In genomic region chrX:53430231-53430630, GRCh38 we compare ENCODE assay signal across 28 cellular contexts. TPM values are rescaled to one million over a fixed set of nuclear protein-coding genes. Genes with fewer than 3 reads are reported as not detected.
"Had no signal": no experiment of that assay in that cellular context is flagged by ENCODE, and none has a peak within 500 bp of the region (broad histone marks: within the 10 kb centered on the region; RNA-seq: fewer than 3 reads in every experiment).

No MANE protein-coding gene starts in this region.

- H3K4me3 ChIP-seq: adrenal gland, body of pancreas, esophagus muscularis mucosa, gastrocnemius medialis had no signal

- H3K27ac ChIP-seq: adrenal gland, body of pancreas, esophagus muscularis mucosa, foreskin keratinocyte, gastrocnemius medialis had no signal

- H3K27ac Mint-ChIP-seq: activated CD4-positive, alpha-beta memory T cell treated with anti-CD3 and anti-CD28 coated beads, Interleukin-2, amount 10 ng/mL, durations not matched to agents 7 days and 5 days; activated CD4-positive, alpha-beta T cell treated with anti-CD3 and anti-CD28 coated beads, Interleukin-2, amount 10 ng/mL, durations not matched to agents 7 days and 5 days; activated naive CD4-positive, alpha-beta T cell treated with anti-CD3 and anti-CD28 coated beads, Interleukin-2, amount 10 ng/mL, durations not matched to agents 7 days and 5 days had no signal

- FAIRE-seq: colon had no signal

- H3K9me3 ChIP-seq: adrenal gland, body of pancreas, esophagus muscularis mucosa, gastrocnemius medialis had no signal

- DNase-seq: activated CD4-positive, alpha-beta memory T cell treated with anti-CD3 and anti-CD28 coated beads, Interleukin-2, amount 10 ng/mL, durations not matched to agents 7 days and 5 days; activated CD4-positive, alpha-beta T cell treated with anti-CD3 and anti-CD28 coated beads for 4 hours; activated CD4-positive, alpha-beta T cell treated with anti-CD3 and anti-CD28 coated beads, Interleukin-2, amount 10 ng/mL, durations not matched to agents 7 days and 5 days; activated CD4-positive, alpha-beta T cell treated with anti-CD3 and anti-CD28 coated beads, Interleukin-2, amount 50 U/mL, for 4 hours; activated CD4-positive, CD25-positive, alpha-beta regulatory T cell; activated CD4-positive, CD25-positive, alpha-beta regulatory T cell treated with anti-CD3 and anti-CD28 coated beads, Interleukin-2, amount 50 U/mL, for 72 hours; activated CD8-positive, alpha-beta memory T cell treated with anti-CD3 and anti-CD28 coated beads, Interleukin-2, amount 50 U/mL, for 48 hours; activated gamma-delta T cell; activated naive CD4-positive, alpha-beta T cell; activated naive CD4-positive, alpha-beta T cell treated with anti-CD3 and anti-CD28 coated beads, Interleukin-2, amount 10 ng/mL, durations not matched to agents 7 days and 5 days; activated T-cell treated with anti-CD3 and anti-CD28 coated beads, Interleukin-2, amount 50 U/mL, for 4 hours; adrenal gland; amygdala; aorta; body of pancreas; caudate nucleus; cortex of kidney; dermis blood vessel endothelial cell; effector CD4-positive, alpha-beta T cell; effector memory CD8-positive, alpha-beta T cell; erythroblast; foreskin keratinocyte; gastrocnemius medialis; T-helper 2 cell had no signal

- H3K27me3 ChIP-seq: adrenal gland, body of pancreas, esophagus muscularis mucosa, foreskin keratinocyte, gastrocnemius medialis had no signal

- H3K4me3 Mint-ChIP-seq: activated CD4-positive, alpha-beta memory T cell treated with anti-CD3 and anti-CD28 coated beads, Interleukin-2, amount 10 ng/mL, durations not matched to agents 7 days and 5 days; activated CD4-positive, alpha-beta T cell treated with anti-CD3 and anti-CD28 coated beads, Interleukin-2, amount 10 ng/mL, durations not matched to agents 7 days and 5 days; activated naive CD4-positive, alpha-beta T cell treated with anti-CD3 and anti-CD28 coated beads, Interleukin-2, amount 10 ng/mL, durations not matched to agents 7 days and 5 days; activated T-cell treated with anti-CD3 and anti-CD28 coated beads, Interleukin-2, amount 50 U/mL, for 4 hours; effector memory CD8-positive, alpha-beta T cell had no signal

- H3K9me3 Mint-ChIP-seq: activated CD4-positive, alpha-beta memory T cell treated with anti-CD3 and anti-CD28 coated beads, Interleukin-2, amount 10 ng/mL, durations not matched to agents 7 days and 5 days; activated CD4-positive, alpha-beta T cell treated with anti-CD3 and anti-CD28 coated beads, Interleukin-2, amount 10 ng/mL, durations not matched to agents 7 days and 5 days; activated naive CD4-positive, alpha-beta T cell treated with anti-CD3 and anti-CD28 coated beads, Interleukin-2, amount 10 ng/mL, durations not matched to agents 7 days and 5 days; activated naive CD4-positive, alpha-beta T cell treated with anti-CD3 and anti-CD28 coated beads, Interleukin-2, amount 50 U/mL, for 72 hours; activated T-cell treated with anti-CD3 and anti-CD28 coated beads, Interleukin-2, amount 50 U/mL, for 4 hours; effector memory CD8-positive, alpha-beta T cell had no signal

- H3K27me3 Mint-ChIP-seq: activated CD4-positive, alpha-beta memory T cell treated with anti-CD3 and anti-CD28 coated beads, Interleukin-2, amount 10 ng/mL, durations not matched to agents 7 days and 5 days; activated CD4-positive, alpha-beta T cell treated with anti-CD3 and anti-CD28 coated beads, Interleukin-2, amount 10 ng/mL, durations not matched to agents 7 days and 5 days; activated naive CD4-positive, alpha-beta T cell treated with anti-CD3 and anti-CD28 coated beads, Interleukin-2, amount 10 ng/mL, durations not matched to agents 7 days and 5 days; effector memory CD8-positive, alpha-beta T cell had no signal

- ATAC-seq: activated naive CD4-positive, alpha-beta T cell treated with anti-CD3 and anti-CD28 coated beads, Interleukin-2, amount 50 U/mL, for 72 hours; activated T-cell treated with anti-CD3 and anti-CD28 coated beads, Interleukin-2, amount 50 U/mL, for 4 hours; body of pancreas; effector memory CD8-positive, alpha-beta T cell; foreskin keratinocyte; gastrocnemius medialis had no signal

RNA-seq across cellular contexts. Expression of gene RIBC1, which starts 7.6 kb away (rescaled TPM):
- total RNA-seq: glomerular endothelial cell had no signal
